In the genomic region with DNA sequence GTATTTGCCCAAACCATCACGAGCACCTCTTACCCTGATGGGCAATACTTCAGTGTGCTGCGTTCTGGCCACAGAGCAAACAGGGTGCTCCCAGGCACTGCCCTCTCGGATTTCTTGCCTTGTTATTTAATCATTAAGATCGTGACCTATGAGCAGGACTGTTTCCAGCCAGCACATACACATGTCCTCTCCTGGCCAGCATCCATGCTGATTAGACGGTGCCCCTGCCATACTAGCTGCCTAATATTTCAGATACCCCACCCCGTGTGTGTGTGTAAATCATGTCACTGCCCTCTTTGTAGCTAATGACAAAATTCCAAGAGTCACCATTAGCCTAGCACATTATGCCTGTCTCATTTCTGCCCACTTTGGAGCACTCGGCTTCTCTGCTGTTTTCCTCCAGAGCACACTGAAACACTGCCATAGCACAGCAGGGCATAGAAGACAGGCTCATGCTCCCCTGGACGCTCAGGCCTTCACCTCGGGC, we compare ENCODE assay signal across 8 cellular contexts. TPM values are rescaled to one million over a fixed set of nuclear protein-coding genes. Genes with fewer than 3 reads are reported as not detected.
DNase-seq lines count a peak whose midpoint lies in the region; ATAC-seq and TF ChIP-seq lines count a peak whose summit lies in the region.

No MANE protein-coding gene starts in this region.

- ATAC-seq in HG03565 (IDR thresholded peaks at IDR 0.05; ENCODE audit: unreplicated experiment): no peak

- H4K20me1 ChIP-seq in OCI-LY3 (ENCODE audit: insufficient read depth, low read length): no peaks in the 10 kb centered on the region

- peaks cover 14% of the 10 kb centered on the region for H3K4me1 Mint-ChIP-seq in osteocyte (ENCODE audit: unreplicated experiment)

- peak overlapping the region; percentile 97 for H3K27ac Mint-ChIP-seq in osteocyte (ENCODE audit: unreplicated experiment)

- H3K27ac ChIP-seq in OCI-LY3 (ENCODE audit: low read length) (peak overlapping the region; percentile 75; the same call in 1 of the 2 replicates), epithelial cell of prostate (peak overlapping the region; percentile 77)

- H3K4me2 ChIP-seq in OCI-LY3 (ENCODE audit: low read length): peak overlapping the region; percentile 93

- H3K27me3 ChIP-seq in OCI-LY3 (ENCODE audit: low read depth, low read length): no peaks in the 10 kb centered on the region

- H3K4me3 Mint-ChIP-seq in osteocyte (ENCODE audit: unreplicated experiment): peak overlapping the region; percentile 86

- no peaks in the 10 kb centered on the region for H3K27me3 Mint-ChIP-seq in osteocyte (ENCODE audit: unreplicated experiment)

- peak overlapping the region; percentile 92 for H3K9ac ChIP-seq in OCI-LY3 (ENCODE audit: low read length)

- H3K36me3 ChIP-seq in OCI-LY3 (replicated peaks; ENCODE audit: low read depth, low read length): peaks cover 6% of the 10 kb centered on the region

- H3K36me3 Mint-ChIP-seq in osteocyte (ENCODE audit: unreplicated experiment): no peaks in the 10 kb centered on the region

- peak overlapping the region; percentile 82 for H3K4me3 ChIP-seq in OCI-LY3 (ENCODE audit: low read length)

- H3K4me1 ChIP-seq in OCI-LY3 (ENCODE audit: low read length): peaks cover 31% of the 10 kb centered on the region

- peaks cover 21% of the 10 kb centered on the region for H3K79me2 ChIP-seq in OCI-LY3 (ENCODE audit: low read length)

- TF ChIP-seq CTCF in OCI-LY3 (IDR thresholded peaks at IDR 0.05; ENCODE audit: low read depth, low read length) (no peak), osteocyte (IDR thresholded peaks at IDR 0.05) (no peak)

- no peak overlapping the region for H2AFZ ChIP-seq in OCI-LY3 (ENCODE audit: low read depth, low read length)

- no peaks in the 10 kb centered on the region for H3K9me3 ChIP-seq in OCI-LY3 (ENCODE audit: insufficient read depth, low read length)

- DNase-seq in ELR (ENCODE audit: low read depth) (peak; percentile 52), epithelial cell of prostate (ENCODE audit: low read depth, low spot score) (no peak), osteocyte (ENCODE audit: extremely low spot score, unreplicated experiment) (no peak), AG08396 (ENCODE audit: low spot score) (no peak), mucosa of gallbladder (ENCODE audit: low spot score) (no peak), HPDE6-E6E7 (ENCODE audit: extremely low spot score) (no peak)

- H3K9me3 Mint-ChIP-seq in osteocyte (ENCODE audit: unreplicated experiment): no peaks in the 10 kb centered on the region

RNA-seq across cellular contexts. Expression of a gene that starts 1.0 kb away (rescaled TPM):
- 5.0 and 8.3 TPM in 2 replicates for total RNA-seq in osteocyte
- 2.2 TPM for total RNA-seq in mucosa of gallbladder
